In the genomic region with DNA sequence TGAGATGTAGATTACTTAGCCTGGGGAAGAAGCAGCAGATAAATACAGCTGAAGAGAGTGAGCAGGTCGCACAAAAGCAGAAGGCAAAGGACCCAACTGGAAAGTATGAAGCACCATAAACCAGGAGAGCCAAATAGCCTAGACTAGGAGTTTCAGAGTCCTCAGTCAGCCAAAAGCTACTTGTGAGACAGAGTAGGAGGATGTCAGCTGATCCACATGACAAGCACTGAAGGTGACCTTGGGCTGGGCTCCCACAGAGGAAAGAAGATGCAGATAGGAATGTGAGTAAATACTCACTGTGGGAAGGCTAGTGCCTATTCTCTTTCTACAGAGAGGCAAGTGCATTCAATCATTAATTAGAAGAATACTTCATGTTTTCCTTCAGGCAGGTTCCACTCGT, we compare ENCODE assay signal across 19 cellular contexts.
DNase-seq lines count a peak whose midpoint lies in the region; ATAC-seq, FAIRE-seq and TF ChIP-seq lines count a peak whose summit lies in the region.
"Had no signal": no experiment of that assay in that cellular context is flagged by ENCODE, and none has a peak within 500 bp of the region (broad histone marks: within the 10 kb centered on the region; RNA-seq: fewer than 3 reads in every experiment).

No MANE protein-coding gene starts in this region.

- no peak overlapping the region for H3K9ac ChIP-seq in H1 (replicated peaks in 1 of 4; ENCODE audit: extremely low read depth in 1 of 4, low read depth in 3 of 4, low read length in 3 of 4)
- no peak overlapping the region for H3K9ac ChIP-seq in mesendoderm (ENCODE audit: low read length)
- H3K9ac ChIP-seq: BLaER1 had no signal

- H3K4me1 Mint-ChIP-seq in stimulated activated naive CD8-positive, alpha-beta T cell treated with anti-CD3 and anti-CD28 coated beads, Interleukin-15, amount 100 ng/mL, for 72 hours: no peaks in the 10 kb centered on the region
- H3K4me1 Mint-ChIP-seq: CD14-positive monocyte; CD4-positive, alpha-beta memory T cell had no signal

- no peak overlapping the region for H3K27ac Mint-ChIP-seq in stimulated activated naive CD8-positive, alpha-beta T cell treated with anti-CD3 and anti-CD28 coated beads, Interleukin-15, amount 100 ng/mL, for 72 hours
- H3K27ac Mint-ChIP-seq: CD4-positive, alpha-beta memory T cell had no signal

- H2AK5ac ChIP-seq in H1 (ENCODE audit: low read depth, low read length) (no peak overlapping the region), mesendoderm (ENCODE audit: low read length) (no peak overlapping the region)

- no peaks in the 10 kb centered on the region for H3K36me3 ChIP-seq in H1 (ENCODE audit: control insufficient read depth in 2 of 4, insufficient read depth in 4 of 4, low read length in 3 of 4)
- no peaks in the 10 kb centered on the region for H3K36me3 ChIP-seq in mesendoderm (ENCODE audit: control insufficient read depth, insufficient read depth, low read length)
- H3K36me3 ChIP-seq: BLaER1 had no signal

- no peaks in the 10 kb centered on the region for H3K9me3 ChIP-seq in H1 (ENCODE audit: insufficient read depth in 2 of 2, low read depth in 1 of 2, low read length in 1 of 2)
- H3K9me3 ChIP-seq: A549, BLaER1 had no signal

- H3K27ac ChIP-seq in H1 (ENCODE audit: low read depth, low read length): no peak overlapping the region
- H3K27ac ChIP-seq in mesendoderm (ENCODE audit: low read depth, low read length): no peak overlapping the region
- H3K27ac ChIP-seq: 22Rv1, A549, BLaER1 had no signal

- no peak for TF ChIP-seq CTCF in H1 (IDR thresholded peaks at IDR 0.05; ENCODE audit: control extremely low read depth in 1 of 3, insufficient read depth in 1 of 3, low read depth in 1 of 3, low read length in 3 of 3)

- H3K18ac ChIP-seq in H1 (ENCODE audit: extremely low read depth, low read length) (no peak overlapping the region), mesendoderm (ENCODE audit: low read length) (no peak overlapping the region)

- no peak overlapping the region for H2BK12ac ChIP-seq in H1 (ENCODE audit: low read depth, low read length)

- H3K23me2 ChIP-seq in H1 (ENCODE audit: low read depth, low read length): no peaks in the 10 kb centered on the region

- FAIRE-seq in H1 (lab: Jason Lieb, UNC): no peak
- FAIRE-seq: A549, HTR-8/SVneo had no signal

- DNase-seq in ELF-1 (ENCODE audit: low read depth, low spot score): peak; percentile 6
- peak; percentile 32 for DNase-seq in NCI-H345 (lab: John Stamatoyannopoulos, UW)
- DNase-seq in H1 (ENCODE audit: low read depth in 1 of 2, low spot score in 2 of 2): no peak
- peak; percentile 10 for DNase-seq in mesendoderm
- no peak for DNase-seq in activated T-cell treated with anti-CD3 and anti-CD28 coated beads for 4 hours
- DNase-seq in RKO (ENCODE audit: low spot score): no peak
- DNase-seq in AG20443 (ENCODE audit: low spot score): no peak
- no peak for DNase-seq in stimulated activated naive CD8-positive, alpha-beta T cell treated with anti-CD3 and anti-CD28 coated beads, Interleukin-15, amount 100 ng/mL, for 72 hours
- DNase-seq: CD4-positive, alpha-beta memory T cell; DMS153; DMS79; GF-D8; HCEC 1CT; IMR-90 had no signal

- H3K23ac ChIP-seq in H1 (ENCODE audit: insufficient read length) (no peak overlapping the region), mesendoderm (ENCODE audit: low read length) (no peak overlapping the region)

- H4K5ac ChIP-seq in H1 (ENCODE audit: insufficient read length, low read depth, low read length) (no peak overlapping the region), mesendoderm (ENCODE audit: low read length) (no peak overlapping the region)

- TF ChIP-seq RAD21 in H1 (IDR thresholded peaks at IDR 0.05 in 1 of 2, conservative IDR thresholded peaks at IDR 0.05 in 1 of 2; ENCODE audit: low read depth in 2 of 2, low read length in 2 of 2): no peak

- no peaks in the 10 kb centered on the region for H3K79me2 ChIP-seq in H1 (ENCODE audit: control insufficient read depth in 1 of 2, insufficient read depth in 2 of 2, low read length in 2 of 2)
- no peaks in the 10 kb centered on the region for H3K79me2 ChIP-seq in mesendoderm (ENCODE audit: control insufficient read depth, insufficient read depth, low read length)

- H3K27me3 Mint-ChIP-seq in stimulated activated naive CD8-positive, alpha-beta T cell treated with anti-CD3 and anti-CD28 coated beads, Interleukin-15, amount 100 ng/mL, for 72 hours: no peaks in the 10 kb centered on the region

- H2BK5ac ChIP-seq in H1 (ENCODE audit: low read depth, low read length) (no peak overlapping the region), mesendoderm (ENCODE audit: low read length) (no peak overlapping the region)

- H2BK120ac ChIP-seq in H1 (replicated peaks; ENCODE audit: low read depth, low read length) (no peak overlapping the region), mesendoderm (ENCODE audit: low read depth, low read length) (no peak overlapping the region)

- no peaks in the 10 kb centered on the region for H3K9me3 Mint-ChIP-seq in stimulated activated naive CD8-positive, alpha-beta T cell treated with anti-CD3 and anti-CD28 coated beads, Interleukin-15, amount 100 ng/mL, for 72 hours

- H3K4me3 Mint-ChIP-seq in stimulated activated naive CD8-positive, alpha-beta T cell treated with anti-CD3 and anti-CD28 coated beads, Interleukin-15, amount 100 ng/mL, for 72 hours: no peak overlapping the region
- H3K4me3 Mint-ChIP-seq: CD14-positive monocyte; CD4-positive, alpha-beta memory T cell had no signal

- H3K4me2 ChIP-seq in H1 (ENCODE audit: insufficient read depth in 1 of 2, low read depth in 2 of 2, low read length in 2 of 2): 0 out of 4 replicates have a peak overlapping the region, but pooled peaks of 1 of the 2 experiments have one; percentile 16
- no peak overlapping the region for H3K4me2 ChIP-seq in mesendoderm (ENCODE audit: low read length)
- H3K4me2 ChIP-seq: A549, BLaER1 had no signal

- POLR2A ChIA-PET in H1 (lab: Charles Lee; ENCODE audit: partially characterized antibody): no interaction called here

- H3K4me3 ChIP-seq in H1 (ENCODE audit: extremely low read depth in 1 of 4, insufficient read depth in 2 of 4, low read depth in 3 of 4, low read length in 4 of 4) (no peak overlapping the region), mesendoderm (ENCODE audit: low read length) (no peak overlapping the region)
- H3K4me3 ChIP-seq: A549, BLaER1 had no signal

- H3K4me1 ChIP-seq in H1 (replicated peaks in 1 of 4; ENCODE audit: control insufficient read depth in 3 of 4, insufficient read depth in 4 of 4, low read length in 3 of 4) (peaks cover 0 to 10% (median 2%) of the 10 kb centered on the region in 4 experiments; a peak in 4 of 7 replicates), mesendoderm (ENCODE audit: control insufficient read depth, low read depth, low read length) (no peaks in the 10 kb centered on the region)
- H3K4me1 ChIP-seq: A549, BLaER1 had no signal

- no peak overlapping the region for H2BK20ac ChIP-seq in H1 (ENCODE audit: low read length)

- H3K79me1 ChIP-seq in H1 (ENCODE audit: low read depth, low read length) (no peaks in the 10 kb centered on the region), mesendoderm (ENCODE audit: low read length) (no peaks in the 10 kb centered on the region)

- no peaks in the 10 kb centered on the region for H4K20me1 ChIP-seq in H1 (replicated peaks in 1 of 2; ENCODE audit: control insufficient read depth in 1 of 2, insufficient read depth in 2 of 2, low read length in 2 of 2)
- H4K20me1 ChIP-seq: BLaER1 had no signal

- H3K4ac ChIP-seq in H1 (replicated peaks; ENCODE audit: insufficient read length, low read depth, low read length) (no peak overlapping the region), mesendoderm (ENCODE audit: low read depth, low read length) (no peak overlapping the region)

- no peak overlapping the region for H3K14ac ChIP-seq in H1 (ENCODE audit: insufficient read length)

- CTCF ChIA-PET in H1 (lab: Charles Lee; ENCODE audit: partially characterized antibody): interaction anchor here (1.5 kb wide), 1 partner anchor 9 kb away, joined by 6 read pairs; no protein-coding TSS in a partner anchor

- no peak overlapping the region for H4K91ac ChIP-seq in H1 (replicated peaks; ENCODE audit: insufficient read length, low read length)

- H4K8ac ChIP-seq in H1 (ENCODE audit: extremely low read depth, insufficient read depth, low read length) (no peak overlapping the region), mesendoderm (ENCODE audit: low read depth, low read length) (no peak overlapping the region)

- no peak overlapping the region for H2AFZ ChIP-seq in H1 (ENCODE audit: low read length)

- H2BK15ac ChIP-seq in H1 (ENCODE audit: low read length) (no peak overlapping the region), mesendoderm (replicated peaks; ENCODE audit: low read depth) (no peak overlapping the region)

- no peak for ATAC-seq in stimulated activated naive CD8-positive, alpha-beta T cell treated with anti-CD3 and anti-CD28 coated beads, Interleukin-15, amount 100 ng/mL, for 72 hours
- ATAC-seq: A549 had no signal

- WGBS in H1 (ENCODE audit: extremely low coverage in 1 of 2, insufficient coverage in 1 of 2, insufficient read length in 1 of 2, insufficient replicate concordance in 2 of 2, low coverage in 1 of 2, low lambda C conversion rate in 2 of 2, missing lambda C conversion rate in 1 of 2), 2 experiments: 77% methylated on average over 2 of the region's 2 CpGs; no CpG with 5 or more reads in 1 of the 2 experiments
- no CpG with 5 or more reads among the region's 2 CpGs for WGBS in mesendoderm (ENCODE audit: extremely low coverage, insufficient coverage, low lambda C conversion rate)

- H3K27me3 ChIP-seq in H1 (replicated peaks in 1 of 4; ENCODE audit: control insufficient read depth in 3 of 4, extremely low read depth in 1 of 4, insufficient read depth in 3 of 4, low read length in 3 of 4) (peaks cover 0 to 1% (median 0%) of the 10 kb centered on the region in 4 experiments; a peak in 1 of 7 replicates), mesendoderm (ENCODE audit: insufficient read depth, low read length, poor library complexity) (no peaks in the 10 kb centered on the region)
- H3K27me3 ChIP-seq: BLaER1 had no signal

- no peak for TF ChIP-seq EP300 in H1 (IDR thresholded peaks at IDR 0.05; ENCODE audit: borderline replicate concordance in 1 of 2, low read depth in 2 of 2, low read length in 2 of 2)

- H3K56ac ChIP-seq in H1 (replicated peaks; ENCODE audit: insufficient read length, low read depth, low read length) (no peak overlapping the region), mesendoderm (ENCODE audit: low read length) (no peak overlapping the region)

- no peak for TF ChIP-seq POLR2A in H1 (IDR thresholded peaks at IDR 0.05; ENCODE audit: control extremely low read depth in 1 of 2, low read depth in 2 of 2, low read length in 2 of 2)

TF ChIP-seq in H1, 55 proteins besides CTCF, POLR2A, EP300 and RAD21 (continues in another document):
- TF ChIP-seq, protein P1, sequence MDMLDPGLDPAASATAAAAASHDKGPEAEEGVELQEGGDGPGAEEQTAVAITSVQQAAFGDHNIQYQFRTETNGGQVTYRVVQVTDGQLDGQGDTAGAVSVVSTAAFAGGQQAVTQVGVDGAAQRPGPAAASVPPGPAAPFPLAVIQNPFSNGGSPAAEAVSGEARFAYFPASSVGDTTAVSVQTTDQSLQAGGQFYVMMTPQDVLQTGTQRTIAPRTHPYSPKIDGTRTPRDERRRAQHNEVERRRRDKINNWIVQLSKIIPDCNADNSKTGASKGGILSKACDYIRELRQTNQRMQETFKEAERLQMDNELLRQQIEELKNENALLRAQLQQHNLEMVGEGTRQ (IDR thresholded peaks at IDR 0.05; ENCODE audit: low read length): 0 out of 2 replicates have a peak, but pooled peaks have one; percentile 12
- no peak for TF ChIP-seq SP1 (IDR thresholded peaks at IDR 0.05; ENCODE audit: low read depth, low read length)

Comparison
In these comparisons a context has a peak if more than half of its experiments do, and no peak if none do; other contexts are left out.
1. DNase-seq: peak in ELF-1 (single experiment), NCI-H345 (single experiment) and mesendoderm (single experiment); none in H1 (0 of 2), activated T-cell treated with anti-CD3 and anti-CD28 coated beads for 4 hours (single experiment), RKO (single experiment), AG20443 (single experiment) and stimulated activated naive CD8-positive, alpha-beta T cell treated with anti-CD3 and anti-CD28 coated beads, Interleukin-15, amount 100 ng/mL, for 72 hours (0 of 2).